Comparison of ENCODE assay signal across 8 cellular contexts in genomic region chr11:69443968-69444364, GRCh38. TPM values are rescaled to one million over a fixed set of nuclear protein-coding genes. Genes with fewer than 3 reads are reported as not detected.
DNase-seq lines count a peak whose midpoint lies in the region; ATAC-seq, FAIRE-seq and TF ChIP-seq lines count a peak whose summit lies in the region.

No MANE protein-coding gene starts in this region.

- WGBS in adipose tissue, 3 donors: 31 to 47% (median 37%) methylated on average over 6 of the region's 6 CpGs
- 52 to 77% (median 61%) methylated on average over 6 of the region's 6 CpGs for WGBS in stomach, 5 donors

- peak overlapping the region; percentile 86 for H3K9ac ChIP-seq in HUES6 (ENCODE audit: low read length)

- H3K27ac Mint-ChIP-seq in immature natural killer cell: no peak overlapping the region

- no peak for DNase-seq in immature natural killer cell
- no peak for DNase-seq in stomach
- DNase-seq in T1000 (lab: John Stamatoyannopoulos, UW): no peak
- no peak for DNase-seq in GM12892 (ENCODE audit: insufficient read length)

- H3K4me1 ChIP-seq in HUES6 (ENCODE audit: control insufficient read depth, insufficient read depth, low read length) (peaks cover 40% of the 10 kb centered on the region), stomach (peaks cover 21 to 51% (median 36%) of the 10 kb centered on the region in 4 donors)

- no peak for FAIRE-seq in GM12892 (lab: Jason Lieb, UNC)

- H3K4me1 Mint-ChIP-seq in immature natural killer cell: peaks cover 10 to 12% of the 10 kb centered on the region in 2 donors

- peaks cover 6 to 10% (median 9%) of the 10 kb centered on the region in 3 donors for H3K27me3 Mint-ChIP-seq in immature natural killer cell (ENCODE audit: low read depth in 3 of 3)

- no peak for TF ChIP-seq CTCF in stomach (IDR thresholded peaks at IDR 0.05)

- TF ChIP-seq EP300 in stomach (IDR thresholded peaks at IDR 0.05): no peak

- H3K27me3 ChIP-seq in HUES6 (ENCODE audit: control insufficient read depth, insufficient read depth, low read length) (peaks cover 4% of the 10 kb centered on the region; the same call in 1 of the 2 replicates), stomach (peaks cover 0 to 12% (median 0%) of the 10 kb centered on the region in 3 donors)

- no peaks in the 10 kb centered on the region for H3K9me3 Mint-ChIP-seq in immature natural killer cell

- peak overlapping the region; percentile 35 for H3K4me3 ChIP-seq in HUES6 (ENCODE audit: low read depth, low read length)
- H3K4me3 ChIP-seq in stomach: peak overlapping the region; percentile 33 to 44 (median 39)

- H3K36me3 ChIP-seq in HUES6 (ENCODE audit: control insufficient read depth, insufficient read depth, low read length): no peaks in the 10 kb centered on the region
- no peaks in the 10 kb centered on the region for H3K36me3 ChIP-seq in stomach

- ATAC-seq in GM19467 (IDR thresholded peaks at IDR 0.05; ENCODE audit: unreplicated experiment): no peak
- ATAC-seq in HG03045 (IDR thresholded peaks at IDR 0.05; ENCODE audit: unreplicated experiment): no peak

- no peaks in the 10 kb centered on the region for H3K36me3 Mint-ChIP-seq in immature natural killer cell

- H3K9me3 ChIP-seq in HUES6 (ENCODE audit: control insufficient read depth, insufficient read depth, low read depth, low read length) (no peaks in the 10 kb centered on the region), stomach (no peaks in the 10 kb centered on the region)

- TF ChIP-seq POLR2A in stomach (IDR thresholded peaks at IDR 0.05) (no peak), GM12892 (IDR thresholded peaks at IDR 0.05; ENCODE audit: low read depth, low read length) (no peak)

- H3K4me3 Mint-ChIP-seq in immature natural killer cell: peak overlapping the region; percentile 45 to 73 (median 69)

- intact Hi-C loops in stomach (cut with DNase I; ENCODE audit: low total_unique reads): no loop called here

- H3K27ac ChIP-seq in HUES6 (ENCODE audit: low read depth, low read length) (peak overlapping the region; percentile 79; the same call in 1 of the 2 replicates), adipose tissue (ENCODE audit: low read depth, low read length) (peak overlapping the region; percentile 58), stomach (peak overlapping the region; percentile 62 to 80 (median 77))

RNA-seq across cellular contexts. Expression of gene LINC01488, which starts 37.5 kb away (rescaled TPM):
- polyA plus RNA-seq in adipose tissue: not detected
- not detected for polyA plus RNA-seq in immature natural killer cell
- total RNA-seq in stomach: not detected
- not detected for polyA plus RNA-seq in stomach
- polyA plus RNA-seq in GM12892 (2012; ENCODE audit: missing spikeins): not detected
